Comparison of ENCODE assay signal across 1 cellular context in genomic region chr12:30754750-30755394, GRCh38.
TF ChIP-seq lines count a peak whose summit lies in the region.

TSS of gene CAPRIN2 (minus strand) at chr12:30754951. CDS start at chr12:30753520, 1,431 bp downstream.

TF ChIP-seq in K562, 482 proteins besides CTCF, POLR2A, EP300 and RAD21 (continued from another document and continues in another):
- TF ChIP-seq HLTF (IDR thresholded peaks at IDR 0.05) (no peak), XRCC5 (IDR thresholded peaks at IDR 0.05; ENCODE audit: low read depth, low read length) (0 out of 2 replicates have a peak, but pooled peaks have one; percentile 51), ZKSCAN1 (IDR thresholded peaks at IDR 0.05; ENCODE audit: low read depth, low read length) (peak; percentile 51), HNRNPL (IDR thresholded peaks at IDR 0.05; ENCODE audit: low read depth, low read length) (peak; percentile 68; the same call in 1 of the 2 replicates), PHF8 (IDR thresholded peaks at IDR 0.05; ENCODE audit: borderline replicate concordance, low read length) (peak; percentile 57; the same call in 1 of the 2 replicates), BACH1 (tag; IDR thresholded peaks at IDR 0.05) (no peak), ZNF174 (CRISPR knock-in tag; IDR thresholded peaks at IDR 0.05) (no peak), ATF7 (IDR thresholded peaks at IDR 0.05) (peak; percentile 36; the same call in 1 of the 2 replicates), ESRRA (IDR thresholded peaks at IDR 0.05; ENCODE audit: borderline replicate concordance, low read depth) (peak; percentile 83), ZNF124 (CRISPR knock-in tag; IDR thresholded peaks at IDR 0.05) (no peak), SMARCA4 (IDR thresholded peaks at IDR 0.05) (peak; percentile 46; the same call in 1 of the 2 replicates), HMGXB4 (CRISPR knock-in tag; IDR thresholded peaks at IDR 0.05) (0 out of 2 replicates have a peak, but pooled peaks have one; percentile 30), GATAD2A (IDR thresholded peaks at IDR 0.05) (peak; percentile 57; the same call in 1 of the 2 replicates), SFPQ (IDR thresholded peaks at IDR 0.05; ENCODE audit: low read depth, low read length) (peak; percentile 42; the same call in 1 of the 2 replicates), TCF3 (CRISPR knock-in tag; IDR thresholded peaks at IDR 0.05) (peak; percentile 59; the same call in 1 of the 2 replicates), CHCHD3 (CRISPR knock-in tag; IDR thresholded peaks at IDR 0.05) (no peak), TSHZ1 (CRISPR knock-in tag; IDR thresholded peaks at IDR 0.05) (no peak), ELK1 (CRISPR knock-in tag; IDR thresholded peaks at IDR 0.05) (no peak), GTF2A2 (tag; IDR thresholded peaks at IDR 0.05) (no peak), HDAC2 (IDR thresholded peaks at IDR 0.05) (peak; percentile 65; the same call in 1 of the 2 replicates), TAF1 (IDR thresholded peaks at IDR 0.05; ENCODE audit: control insufficient read depth, extremely low read depth, insufficient read depth, low read length, severe bottlenecking) (no peak), LCOR (CRISPR knock-in tag; IDR thresholded peaks at IDR 0.05) (0 out of 2 replicates have a peak, but pooled peaks have one; percentile 50), CTBP1 (IDR thresholded peaks at IDR 0.05; ENCODE audit: borderline replicate concordance) (peak; percentile 95), RBFOX2 (IDR thresholded peaks at IDR 0.05; ENCODE audit: low read depth, low read length) (peak; percentile 91), SAFB (IDR thresholded peaks at IDR 0.05; ENCODE audit: borderline replicate concordance, low read depth, low read length) (0 out of 2 replicates have a peak, but pooled peaks have one; percentile 14), ZFP30 (CRISPR knock-in tag; IDR thresholded peaks at IDR 0.05; ENCODE audit: borderline replicate concordance) (no peak), ZKSCAN3 (CRISPR knock-in tag; IDR thresholded peaks at IDR 0.05) (no peak), PHF20 (IDR thresholded peaks at IDR 0.05; ENCODE audit: partially characterized antibody) (peak; percentile 62), HNRNPK (IDR thresholded peaks at IDR 0.05; ENCODE audit: low read depth, low read length, poor library complexity, severe bottlenecking) (peak; percentile 85), ZNF165 (CRISPR knock-in tag; IDR thresholded peaks at IDR 0.05; ENCODE audit: borderline replicate concordance) (no peak), CHD7 (IDR thresholded peaks at IDR 0.05; ENCODE audit: low read depth, low read length) (no peak), CREM (IDR thresholded peaks at IDR 0.05; ENCODE audit: low read depth) (peak; percentile 54), SREBF1 (IDR thresholded peaks at IDR 0.05; ENCODE audit: borderline replicate concordance, low read depth, low read length) (no peak), KDM1A (IDR thresholded peaks at IDR 0.05) (peak; percentile 51 to 65; a peak in 3 of 4 replicates), UBTF (IDR thresholded peaks at IDR 0.05; ENCODE audit: borderline replicate concordance in 1 of 2, low read depth in 2 of 2, low read length in 2 of 2) (peak; percentile 79 to 97; a peak in 3 of 4 replicates)
